ENCODE assay signal across 1 cellular context in the genomic region with DNA sequence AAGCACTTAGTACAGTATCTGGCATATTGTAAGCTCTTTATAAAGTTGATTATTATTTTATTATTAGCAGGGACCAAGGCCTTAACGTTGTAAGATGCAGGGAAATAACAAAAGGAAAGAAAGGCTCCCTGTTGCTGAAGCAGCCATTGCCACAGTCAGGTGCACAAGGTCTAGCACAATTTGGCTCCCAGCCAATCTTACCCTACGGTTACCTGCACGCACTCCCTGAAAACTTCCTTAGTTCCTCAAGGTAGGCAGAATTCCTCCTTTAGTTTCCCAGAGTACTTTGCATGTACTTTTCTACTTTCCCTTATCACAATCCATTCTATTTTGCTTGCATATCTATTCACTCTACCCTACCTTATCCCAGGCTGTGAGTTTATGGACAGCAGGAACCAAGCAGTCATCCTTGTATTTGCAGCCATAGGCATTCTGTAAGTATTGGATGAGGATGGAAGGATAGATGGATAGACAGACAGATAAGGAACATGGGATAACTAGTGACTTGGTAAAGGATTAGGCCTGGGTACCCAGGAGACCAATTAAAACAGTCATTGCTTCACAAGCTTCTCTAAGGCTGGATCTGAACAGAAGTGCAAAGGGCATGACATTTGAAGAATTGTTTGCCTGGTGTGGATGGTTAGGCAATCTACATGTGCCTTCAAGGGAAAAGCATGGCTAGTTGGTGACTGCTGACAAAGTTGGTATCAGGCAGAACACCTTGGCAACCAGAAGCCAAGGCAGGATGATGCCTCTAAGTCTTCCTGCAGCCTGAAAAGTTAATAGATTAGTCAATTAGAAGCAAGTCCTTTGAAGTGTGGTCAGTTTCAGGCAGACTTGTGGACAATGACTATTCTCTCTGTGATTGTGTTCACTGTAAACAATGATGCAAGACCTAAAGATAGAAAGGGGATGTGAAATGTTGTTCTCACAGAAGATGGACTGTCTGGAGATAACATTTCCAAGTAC.
A peak's percentile ranks its signal among the peaks of the same experiment; 100 is the strongest.
TF ChIP-seq lines count a peak whose summit lies in the region.

No MANE protein-coding gene starts in this region.

TF ChIP-seq in liver, 16 proteins besides CTCF, POLR2A, EP300 and RAD21 (continued from another document):
- TF ChIP-seq MAX (IDR thresholded peaks at IDR 0.05) (peak; percentile 93), FOXA1 (IDR thresholded peaks at IDR 0.05) (peak; percentile 45), NR2F2 (IDR thresholded peaks at IDR 0.05) (peak; percentile 84), HNF4G (IDR thresholded peaks at IDR 0.05) (peak; percentile 54), EGR1 (IDR thresholded peaks at IDR 0.05; ENCODE audit: low read depth in 2 of 2) (peak in 1 of 2 donors; percentile 51), ATF3 (IDR thresholded peaks at IDR 0.05) (peak; percentile 45), TAF1 (conservative IDR thresholded peaks at IDR 0.05) (no peak)
